9 cellular contexts compared by ENCODE assay signal in genomic region chr14:64983439-64984310, GRCh38. TPM values are rescaled to one million over a fixed set of nuclear protein-coding genes. Genes with fewer than 3 reads are reported as not detected.
DNase-seq lines count a peak whose midpoint lies in the region; ATAC-seq and TF ChIP-seq lines count a peak whose summit lies in the region.
"Had no signal": no experiment of that assay in that cellular context is flagged by ENCODE, and none has a peak within 500 bp of the region (broad histone marks: within the 10 kb centered on the region; RNA-seq: fewer than 3 reads in every experiment).

No MANE protein-coding gene starts in this region.

- H3K36me3 ChIP-seq in skeletal muscle satellite cell (ENCODE audit: insufficient read depth, low read length): no peaks in the 10 kb centered on the region

- peaks cover 2% of the 10 kb centered on the region for H3K36me3 Mint-ChIP-seq in activated CD8-positive, alpha-beta T cell treated with anti-CD3 and anti-CD28 coated beads, Interleukin-2, amount 10 ng/mL, durations not matched to agents 7 days and 5 days (ENCODE audit: low read depth)
- H3K36me3 Mint-ChIP-seq in glutamatergic neuron (ENCODE audit: unreplicated experiment): no peaks in the 10 kb centered on the region

- peaks cover 8% of the 10 kb centered on the region for H3K4me1 ChIP-seq in skeletal muscle satellite cell (ENCODE audit: control insufficient read depth, insufficient read depth, low read length)

- POLR2A ChIA-PET in activated CD8-positive, alpha-beta T cell treated with anti-CD3 and anti-CD28 coated beads, Interleukin-2, amount 10 ng/mL, durations not matched to agents 7 days and 5 days (lab: Charles Lee): no interaction called here

- peak overlapping the region; percentile 18 for H3K27ac Mint-ChIP-seq in activated CD8-positive, alpha-beta T cell treated with anti-CD3 and anti-CD28 coated beads, Interleukin-2, amount 10 ng/mL, durations not matched to agents 7 days and 5 days
- peak overlapping the region; percentile 19 for H3K27ac Mint-ChIP-seq in glutamatergic neuron (ENCODE audit: unreplicated experiment)

- CTCF ChIA-PET in activated CD8-positive, alpha-beta T cell treated with anti-CD3 and anti-CD28 coated beads, Interleukin-2, amount 10 ng/mL, durations not matched to agents 7 days and 5 days (lab: Charles Lee): interaction anchor here (0.7 to 3.4 kb wide), 10 partner anchors 11 to 370 kb away, joined by 3 to 16 read pairs (median 4); partner anchors contain the start of gene CHURC1

- peak overlapping the region; percentile 56 for H3K9ac ChIP-seq in skeletal muscle satellite cell (ENCODE audit: low read depth, low read length)

- H3K4me1 Mint-ChIP-seq in activated CD8-positive, alpha-beta T cell treated with anti-CD3 and anti-CD28 coated beads, Interleukin-2, amount 10 ng/mL, durations not matched to agents 7 days and 5 days (ENCODE audit: low read depth): peaks cover 27% of the 10 kb centered on the region
- peaks cover 6% of the 10 kb centered on the region for H3K4me1 Mint-ChIP-seq in glutamatergic neuron (ENCODE audit: low read depth, unreplicated experiment)

- no peaks in the 10 kb centered on the region for H3K9me3 ChIP-seq in skeletal muscle satellite cell (replicated peaks; ENCODE audit: low read length)

- no peak for ATAC-seq in activated CD8-positive, alpha-beta T cell treated with anti-CD3 and anti-CD28 coated beads, Interleukin-2, amount 10 ng/mL, durations not matched to agents 7 days and 5 days
- ATAC-seq in GM19023 (IDR thresholded peaks at IDR 0.05; ENCODE audit: unreplicated experiment) (no peak), GM18909 (IDR thresholded peaks at IDR 0.05; ENCODE audit: poor library complexity, unreplicated experiment) (no peak)

- peak overlapping the region; percentile 64 for H3K4me3 ChIP-seq in skeletal muscle satellite cell (ENCODE audit: low read length)
- H3K4me3 ChIP-seq: skin epidermis had no signal

- DNase-seq in AG08396 (ENCODE audit: low spot score): peak; percentile 43
- peak; percentile 61 for DNase-seq in GM03348 (ENCODE audit: low spot score)
- peak; percentile 62 for DNase-seq in NCI-H2196 (lab: John Stamatoyannopoulos, UW; ENCODE audit: unreplicated experiment)
- DNase-seq in activated CD8-positive, alpha-beta T cell treated with anti-CD3 and anti-CD28 coated beads, Interleukin-2, amount 10 ng/mL, durations not matched to agents 7 days and 5 days: peak; percentile 58
- DNase-seq in glutamatergic neuron: no peak

- TF ChIP-seq CTCF in glutamatergic neuron (IDR thresholded peaks at IDR 0.05; ENCODE audit: partially characterized antibody, unreplicated experiment): peak; percentile 53

- H3K27me3 ChIP-seq in skeletal muscle satellite cell (ENCODE audit: control insufficient read depth, insufficient read depth, low read length): no peaks in the 10 kb centered on the region

- peak overlapping the region; percentile 92 for H3K4me2 ChIP-seq in skeletal muscle satellite cell (ENCODE audit: low read length)

- peaks cover 23% of the 10 kb centered on the region for H3K27me3 Mint-ChIP-seq in activated CD8-positive, alpha-beta T cell treated with anti-CD3 and anti-CD28 coated beads, Interleukin-2, amount 10 ng/mL, durations not matched to agents 7 days and 5 days (ENCODE audit: low read depth)
- peaks cover 7% of the 10 kb centered on the region for H3K27me3 Mint-ChIP-seq in glutamatergic neuron (ENCODE audit: unreplicated experiment)

- H3K9me3 Mint-ChIP-seq in activated CD8-positive, alpha-beta T cell treated with anti-CD3 and anti-CD28 coated beads, Interleukin-2, amount 10 ng/mL, durations not matched to agents 7 days and 5 days (ENCODE audit: insufficient read depth): no peaks in the 10 kb centered on the region
- H3K9me3 Mint-ChIP-seq in glutamatergic neuron (ENCODE audit: unreplicated experiment): peaks cover 10% of the 10 kb centered on the region

- peak overlapping the region; percentile 50 for H3K4me3 Mint-ChIP-seq in activated CD8-positive, alpha-beta T cell treated with anti-CD3 and anti-CD28 coated beads, Interleukin-2, amount 10 ng/mL, durations not matched to agents 7 days and 5 days
- peak overlapping the region; percentile 66 for H3K4me3 Mint-ChIP-seq in glutamatergic neuron (ENCODE audit: unreplicated experiment)

RNA-seq across cellular contexts. Expression of gene FNTB, which starts 3.0 kb away (rescaled TPM):
- total RNA-seq in activated CD8-positive, alpha-beta T cell treated with anti-CD3 and anti-CD28 coated beads, Interleukin-2, amount 10 ng/mL, durations not matched to agents 7 days and 5 days: 10 to 100 TPM; 17.9 to 18.8 TPM
- 15.2 TPM for total RNA-seq in glutamatergic neuron (ENCODE audit: unreplicated experiment)
- 9.6 and 16.8 TPM in 2 replicates for total RNA-seq in skeletal muscle satellite cell (2012; rRNA removed)

RNA-seq across cellular contexts. Expression of gene RAB15, which starts 11.5 kb away (rescaled TPM):
- 1 to 10 TPM; 2.8 to 3.6 TPM for total RNA-seq in activated CD8-positive, alpha-beta T cell treated with anti-CD3 and anti-CD28 coated beads, Interleukin-2, amount 10 ng/mL, durations not matched to agents 7 days and 5 days
- total RNA-seq in glutamatergic neuron (ENCODE audit: unreplicated experiment): 79.5 TPM
- total RNA-seq in skeletal muscle satellite cell (2012; rRNA removed): 2.8 and 6.3 TPM in 2 replicates

RNA-seq across cellular contexts. Expression of gene GPX2, which starts 41.1 kb away (rescaled TPM):
- not detected for total RNA-seq in activated CD8-positive, alpha-beta T cell treated with anti-CD3 and anti-CD28 coated beads, Interleukin-2, amount 10 ng/mL, durations not matched to agents 7 days and 5 days
- total RNA-seq in glutamatergic neuron (ENCODE audit: unreplicated experiment): 1.3 TPM
- total RNA-seq in skeletal muscle satellite cell (2012; rRNA removed): not detected in 2 replicates

Comparison
In these comparisons a context has a peak if more than half of its experiments do, and no peak if none do; other contexts are left out.
1. RNA of gene RAB15, which starts 11.5 kb away (total RNA-seq): 79.5 TPM in glutamatergic neuron (single experiment); 2.8 to 3.6 TPM in activated CD8-positive, alpha-beta T cell treated with anti-CD3 and anti-CD28 coated beads, Interleukin-2, amount 10 ng/mL, durations not matched to agents 7 days and 5 days; every median in the first group is over 10 times any median in the second.